Comparison of ENCODE assay signal across 9 cellular contexts in the genomic region with DNA sequence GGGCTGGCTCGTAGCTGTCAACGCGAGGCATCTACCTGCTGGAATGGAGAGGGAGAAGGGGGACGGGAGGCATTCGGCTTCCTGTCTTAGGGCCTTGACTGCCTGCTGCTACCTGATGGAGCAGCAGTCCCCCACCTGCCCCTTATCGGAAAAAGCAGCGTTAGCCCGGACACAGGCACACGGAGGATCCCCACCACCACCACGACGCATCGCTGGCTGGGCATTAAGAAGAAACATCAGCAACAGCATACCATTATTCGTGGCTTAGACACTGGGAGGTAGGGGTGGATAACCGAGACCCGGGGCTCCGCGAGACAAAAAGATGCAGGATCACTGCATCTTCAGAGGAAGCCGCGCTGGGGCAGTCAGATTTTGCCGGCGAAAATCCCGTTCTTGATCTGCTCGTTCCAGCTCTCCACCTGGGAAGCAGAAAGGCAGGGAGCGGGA. TPM values are rescaled to one million over a fixed set of nuclear protein-coding genes. Genes with fewer than 3 reads are reported as not detected.
DNase-seq lines count a peak whose midpoint lies in the region; ATAC-seq, FAIRE-seq and TF ChIP-seq lines count a peak whose summit lies in the region.
"Had no signal": no experiment of that assay in that cellular context is flagged by ENCODE, and none has a peak within 500 bp of the region (broad histone marks: within the 10 kb centered on the region; RNA-seq: fewer than 3 reads in every experiment).

No MANE protein-coding gene starts in this region.

- H3K36me3 ChIP-seq in colonic mucosa, result no peaks in the 10 kb centered on the region

- no peak for FAIRE-seq in GM12892 (lab: Jason Lieb, UNC)

- TF ChIP-seq CTCF in AG10803 (conservative IDR thresholded peaks at IDR 0.05; ENCODE audit: low read length) (no peak), colonic mucosa (IDR thresholded peaks at IDR 0.05) (no peak), nephron (IDR thresholded peaks at IDR 0.05; ENCODE audit: unreplicated experiment in 3 of 3) (no peak)

- H3K4me1 Mint-ChIP-seq in nephron, result peaks cover 11% of the 10 kb centered on the region

- peak overlapping the region; percentile 55 for H3K4me3 ChIP-seq in AG10803 (ENCODE audit: low read length)
- peak overlapping the region; percentile 34 for H3K4me3 ChIP-seq in Jurkat, Clone E6-1 (ENCODE audit: low read length)
- peak overlapping the region; percentile 40 for H3K4me3 ChIP-seq in colonic mucosa

- no peaks in the 10 kb centered on the region for H3K36me3 Mint-ChIP-seq in nephron (ENCODE audit: low read depth)

- no peak for TF ChIP-seq POLR2A in GM12892 (IDR thresholded peaks at IDR 0.05; ENCODE audit: low read depth, low read length)

- peak overlapping the region; percentile 55 to 83 for H3K9ac ChIP-seq in colonic mucosa (ENCODE audit: low read depth in 2 of 2, low read length in 2 of 2)

- H3K9me3 Mint-ChIP-seq in nephron, result no peaks in the 10 kb centered on the region

- H3K27ac Mint-ChIP-seq in nephron, result no peak overlapping the region

- peaks cover 5% of the 10 kb centered on the region for H3K4me1 ChIP-seq in colonic mucosa

- ATAC-seq in GM18519 (IDR thresholded peaks at IDR 0.05; ENCODE audit: low FRiP score, unreplicated experiment) (no peak), GM21381 (IDR thresholded peaks at IDR 0.05; ENCODE audit: unreplicated experiment) (no peak)

- intact Hi-C loops in colonic mucosa (cut with DNase I), result no loop called here

- peaks cover 18% of the 10 kb centered on the region for H3K27me3 ChIP-seq in colonic mucosa

- H3K4me3 Mint-ChIP-seq in nephron, result peak overlapping the region; percentile 67 to 81 (median 79)

- H3K27ac ChIP-seq in colonic mucosa, result no peak overlapping the region

- H3K27me3 Mint-ChIP-seq in nephron (ENCODE audit: low read depth), result peaks cover 73% of the 10 kb centered on the region

- DNase-seq in AG10803 (ENCODE audit: low read depth) (no peak), colonic mucosa (no peak), NCI-H510A (lab: John Stamatoyannopoulos, UW) (no peak), GM12892 (ENCODE audit: insufficient read length) (no peak)
- no peak for DNase-seq in Jurkat, Clone E6-1 (ENCODE audit: low read depth, low spot score)

- no peaks in the 10 kb centered on the region for H3K9me3 ChIP-seq in colonic mucosa

RNA-seq across cellular contexts. Expression of a gene that starts 1.1 kb away (rescaled TPM):
- polyA plus RNA-seq in Jurkat, Clone E6-1 (2012; ENCODE audit: insufficient read depth, insufficient read length), result 0.91 TPM
- total RNA-seq in colonic mucosa, result 10 to 100 TPM; 12.9 to 15.2 TPM
- 0.85 TPM for polyA plus RNA-seq in GM12892 (2012; ENCODE audit: missing spikeins)

RNA-seq across cellular contexts. Expression of a gene that starts 9.7 kb away (rescaled TPM):
- polyA plus RNA-seq in Jurkat, Clone E6-1 (2012; ENCODE audit: insufficient read depth, insufficient read length), result not detected
- not detected for total RNA-seq in colonic mucosa
- polyA plus RNA-seq in GM12892 (2012; ENCODE audit: missing spikeins), result not detected
- total RNA-seq: SK-MEL-5 had no signal

RNA-seq across cellular contexts. Expression of a gene that starts 13.7 kb away (rescaled TPM):
- 31.1 TPM for polyA plus RNA-seq in Jurkat, Clone E6-1 (2012; ENCODE audit: insufficient read depth, insufficient read length)
- 10 to 100 TPM; 14.9 to 24.9 TPM for total RNA-seq in colonic mucosa
- polyA plus RNA-seq in GM12892 (2012; ENCODE audit: missing spikeins), result 7.3 TPM

RNA-seq across cellular contexts. Expression of a gene that starts 16.9 kb away (rescaled TPM):
- polyA plus RNA-seq in Jurkat, Clone E6-1 (2012; ENCODE audit: insufficient read depth, insufficient read length), result not detected
- under 1 TPM in 1 of 2 donors, not detected in 1; 0.64 TPM for total RNA-seq in colonic mucosa
- 0.17 TPM for polyA plus RNA-seq in GM12892 (2012; ENCODE audit: missing spikeins)
- total RNA-seq: SK-MEL-5 had no signal

RNA-seq across cellular contexts. Expression of a gene that starts 23.2 kb away (rescaled TPM):
- polyA plus RNA-seq in Jurkat, Clone E6-1 (2012; ENCODE audit: insufficient read depth, insufficient read length), result not detected
- total RNA-seq in colonic mucosa, result not detected
- not detected for polyA plus RNA-seq in GM12892 (2012; ENCODE audit: missing spikeins)
- total RNA-seq: SK-MEL-5 had no signal
